11 cellular contexts compared by ENCODE assay signal in genomic region chr11:69949327-69949726, GRCh38.
DNase-seq lines count a peak whose midpoint lies in the region; ATAC-seq and TF ChIP-seq lines count a peak whose summit lies in the region.
"Had no signal": no experiment of that assay in that cellular context is flagged by ENCODE, and none has a peak within 500 bp of the region (broad histone marks: within the 10 kb centered on the region; RNA-seq: fewer than 3 reads in every experiment).

No MANE protein-coding gene starts in this region.

- peak overlapping the region; percentile 52; the same call in 1 of the 2 replicates for H3K27ac ChIP-seq in ACC112 (ENCODE audit: low read depth, low read length)
- H3K27ac ChIP-seq in HUES6 (ENCODE audit: low read depth, low read length): peak overlapping the region; percentile 12; the same call in 1 of the 2 replicates
- H3K27ac ChIP-seq: BLaER1 had no signal

- no peaks in the 10 kb centered on the region for H3K9me3 Mint-ChIP-seq in chondrocyte (ENCODE audit: low read depth)
- H3K9me3 Mint-ChIP-seq in stimulated activated naive CD8-positive, alpha-beta T cell treated with anti-CD3 and anti-CD28 coated beads, Interleukin-15, amount 100 ng/mL, for 72 hours: no peaks in the 10 kb centered on the region

- TF ChIP-seq CTCF in chondrocyte (IDR thresholded peaks at IDR 0.05) (no peak), GM10266 (IDR thresholded peaks at IDR 0.05; ENCODE audit: control insufficient read depth, insufficient read depth, low read depth, missing control alignments) (no peak)

- H3K9me3 ChIP-seq in HUES6 (ENCODE audit: control insufficient read depth, insufficient read depth, low read depth, low read length): peaks cover 5% of the 10 kb centered on the region

- H3K79me2 ChIP-seq in ACC112 (ENCODE audit: control insufficient read depth, insufficient read depth, low read length, unreplicated experiment): no peaks in the 10 kb centered on the region

- H3K36me3 Mint-ChIP-seq in chondrocyte (ENCODE audit: low read depth): no peaks in the 10 kb centered on the region

- peaks cover 20% of the 10 kb centered on the region for H3K4me1 ChIP-seq in ACC112 (ENCODE audit: control insufficient read depth, insufficient read depth, low read length, unreplicated experiment)
- peaks cover 30% of the 10 kb centered on the region for H3K4me1 ChIP-seq in HUES6 (ENCODE audit: control insufficient read depth, insufficient read depth, low read length)

- no peak overlapping the region for H3K27ac Mint-ChIP-seq in chondrocyte (ENCODE audit: unreplicated experiment)
- H3K27ac Mint-ChIP-seq in stimulated activated naive CD8-positive, alpha-beta T cell treated with anti-CD3 and anti-CD28 coated beads, Interleukin-15, amount 100 ng/mL, for 72 hours: no peak overlapping the region

- H2AFZ ChIP-seq in ACC112 (ENCODE audit: low read length, unreplicated experiment): no peak overlapping the region

- peak overlapping the region; percentile 57 for H3K9ac ChIP-seq in HUES6 (ENCODE audit: low read length)
- H3K9ac ChIP-seq: BLaER1 had no signal

- H3K27me3 ChIP-seq in ACC112 (ENCODE audit: insufficient read depth, low read length) (peaks cover 11% of the 10 kb centered on the region; the same call in 1 of the 2 replicates), HUES6 (ENCODE audit: control insufficient read depth, insufficient read depth, low read length) (peaks cover 8% of the 10 kb centered on the region; the same call in 1 of the 2 replicates)
- H3K27me3 ChIP-seq: BLaER1 had no signal

- H3K4me1 Mint-ChIP-seq in chondrocyte (ENCODE audit: low read depth): peaks cover 18% of the 10 kb centered on the region
- H3K4me1 Mint-ChIP-seq in stimulated activated naive CD8-positive, alpha-beta T cell treated with anti-CD3 and anti-CD28 coated beads, Interleukin-15, amount 100 ng/mL, for 72 hours: no peaks in the 10 kb centered on the region

- intact Hi-C loops in left colon (cut with DNase I, micrococcal nuclease): no loop called here

- no peaks in the 10 kb centered on the region for H3K36me3 ChIP-seq in ACC112 (ENCODE audit: insufficient read depth, low read length)
- H3K36me3 ChIP-seq in HUES6 (ENCODE audit: control insufficient read depth, insufficient read depth, low read length): no peaks in the 10 kb centered on the region
- H3K36me3 ChIP-seq: BLaER1 had no signal

- ATAC-seq in left colon: peak; percentile 14
- no peak for ATAC-seq in GM21360 (IDR thresholded peaks at IDR 0.05; ENCODE audit: unreplicated experiment)
- no peak for ATAC-seq in stimulated activated naive CD8-positive, alpha-beta T cell treated with anti-CD3 and anti-CD28 coated beads, Interleukin-15, amount 100 ng/mL, for 72 hours

- no peak overlapping the region for H3K4me3 Mint-ChIP-seq in chondrocyte (ENCODE audit: unreplicated experiment)
- no peak overlapping the region for H3K4me3 Mint-ChIP-seq in stimulated activated naive CD8-positive, alpha-beta T cell treated with anti-CD3 and anti-CD28 coated beads, Interleukin-15, amount 100 ng/mL, for 72 hours

- DNase-seq in chondrocyte (ENCODE audit: low spot score) (peak; percentile 56), left colon (no peak), GM10266 (ENCODE audit: extremely low spot score) (no peak), NCI-H1105 (lab: John Stamatoyannopoulos, UW) (no peak)
- no peak for DNase-seq in stimulated activated naive CD8-positive, alpha-beta T cell treated with anti-CD3 and anti-CD28 coated beads, Interleukin-15, amount 100 ng/mL, for 72 hours
- DNase-seq: activated naive CD4-positive, alpha-beta T cell; NCI-H1436 treated with DMSO at 0.1 percent for 48 hours had no signal

- H3K4me3 ChIP-seq in ACC112 (ENCODE audit: low read depth, low read length) (no peak overlapping the region), HUES6 (ENCODE audit: low read depth, low read length) (no peak overlapping the region)
- H3K4me3 ChIP-seq: BLaER1 had no signal

- H3K27me3 Mint-ChIP-seq in chondrocyte (ENCODE audit: low read depth): peaks cover 3% of the 10 kb centered on the region
- H3K27me3 Mint-ChIP-seq in stimulated activated naive CD8-positive, alpha-beta T cell treated with anti-CD3 and anti-CD28 coated beads, Interleukin-15, amount 100 ng/mL, for 72 hours: peaks cover 9% of the 10 kb centered on the region
